Comparison of ENCODE assay signal across 9 cellular contexts in genomic region chr1:11719313-11720032, GRCh38. TPM values are rescaled to one million over a fixed set of nuclear protein-coding genes. Genes with fewer than 3 reads are reported as not detected.
A peak's percentile ranks its signal among the peaks of the same experiment; 100 is the strongest.
DNase-seq lines count a peak whose midpoint lies in the region; ATAC-seq lines count a peak whose summit lies in the region.
"Had no signal": no experiment of that assay in that cellular context is flagged by ENCODE, and none has a peak within 500 bp of the region (broad histone marks: within the 10 kb centered on the region; RNA-seq: fewer than 3 reads in every experiment).

No MANE protein-coding gene starts in this region.

- peaks cover 7 to 17% (median 11%) of the 10 kb centered on the region in 4 donors for H3K4me1 Mint-ChIP-seq in CD4-positive, alpha-beta memory T cell
- H3K4me1 Mint-ChIP-seq in central memory CD8-positive, alpha-beta T cell = peaks cover 12% of the 10 kb centered on the region

- H3K27ac Mint-ChIP-seq in CD4-positive, alpha-beta memory T cell = peak overlapping the region; percentile 58 to 96 (median 91)
- H3K27ac Mint-ChIP-seq in central memory CD8-positive, alpha-beta T cell (ENCODE audit: low read depth) = peak overlapping the region; percentile 86

- POLR2A ChIA-PET in CD4-positive, alpha-beta memory T cell (lab: Charles Lee; ENCODE audit: partially characterized antibody) = interaction anchor here (0.5 to 2.9 kb wide), 27 partner anchors 8 to 681 kb away, joined by 3 to 67 read pairs (median 5); partner anchors contain the start of genes AGTRAP, CLCN6, EXOSC10 and FBXO2

- peak; percentile 82 to 86 (median 84) for DNase-seq in CD4-positive, alpha-beta memory T cell
- peak; percentile 89 for DNase-seq in H7
- peak; percentile 66 for DNase-seq in NCI-H2227 treated with DMSO at 0.1 percent for 48 hours (lab: John Stamatoyannopoulos, UW)
- peak; percentile 89 for DNase-seq in activated CD4-positive, CD25-positive, alpha-beta regulatory T cell treated with anti-CD3 and anti-CD28 coated beads, Interleukin-2, amount 50 U/mL, for 72 hours
- peak; percentile 81 to 90 for DNase-seq in central memory CD8-positive, alpha-beta T cell (ENCODE audit: low spot score in 2 of 2)
- peak; percentile 63 for DNase-seq in kidney tubule cell (ENCODE audit: low spot score)
- DNase-seq in stimulated activated CD4-positive, alpha-beta T cell treated with anti-CD3 and anti-CD28 coated beads, Interleukin-1b, Interleukin-23, amount 100 ng/mL, for 24 hours (ENCODE audit: low read depth in 4 of 4, low spot score in 1 of 4) = peak; percentile 72 to 86 (median 78)
- DNase-seq in NCI-H1048 (lab: John Stamatoyannopoulos, UW) = no peak

- CTCF ChIA-PET in CD4-positive, alpha-beta memory T cell (lab: Charles Lee; ENCODE audit: partially characterized antibody) = interaction anchor here (0.6 to 5.0 kb wide), 21 partner anchors 8 to 682 kb away, joined by 3 to 165 read pairs (median 6); partner anchors contain the start of genes AGTRAP, FBXO2, FBXO6 and MAD2L2

- ATAC-seq in central memory CD8-positive, alpha-beta T cell (replicated peaks; ENCODE audit: extremely low read depth, poor library complexity, severe bottlenecking) = peak; percentile 93

- H3K36me3 ChIP-seq in CD4-positive, alpha-beta memory T cell (ENCODE audit: insufficient read depth, low read length) = no peaks in the 10 kb centered on the region
- peaks cover 4% of the 10 kb centered on the region; the same call in 1 of the 2 replicates for H3K36me3 ChIP-seq in H7 (replicated peaks; ENCODE audit: control insufficient read depth, insufficient read depth, low read length)

- H3K27ac ChIP-seq in CD4-positive, alpha-beta memory T cell (ENCODE audit: low read depth, low read length) = peak overlapping the region; percentile 50

- peaks cover 17% of the 10 kb centered on the region for H3K4me1 ChIP-seq in CD4-positive, alpha-beta memory T cell (ENCODE audit: insufficient read depth, low read length)

- H3K9me3 Mint-ChIP-seq in CD4-positive, alpha-beta memory T cell = peaks cover 0 to 2% (median 0%) of the 10 kb centered on the region in 8 donors
- H3K9me3 Mint-ChIP-seq in central memory CD8-positive, alpha-beta T cell = no peaks in the 10 kb centered on the region

- H3K27me3 ChIP-seq in CD4-positive, alpha-beta memory T cell (ENCODE audit: insufficient read depth, low read length) = no peaks in the 10 kb centered on the region
- no peaks in the 10 kb centered on the region for H3K27me3 ChIP-seq in H7 (ENCODE audit: control insufficient read depth, insufficient read depth, low read length)

- H3K4me3 ChIP-seq in CD4-positive, alpha-beta memory T cell (ENCODE audit: low read length in 2 of 2) = peak overlapping the region; percentile 33 to 51
- H3K4me3 ChIP-seq in H7 (ENCODE audit: insufficient read depth, low read depth, low read length) = peak overlapping the region; percentile 28

- H3K4me3 Mint-ChIP-seq in CD4-positive, alpha-beta memory T cell = peak overlapping the region; percentile 65 to 87 (median 81)
- peak overlapping the region; percentile 70 for H3K4me3 Mint-ChIP-seq in central memory CD8-positive, alpha-beta T cell

- no peaks in the 10 kb centered on the region for H3K27me3 Mint-ChIP-seq in CD4-positive, alpha-beta memory T cell
- no peaks in the 10 kb centered on the region for H3K27me3 Mint-ChIP-seq in central memory CD8-positive, alpha-beta T cell

- intact Hi-C loops in CD4-positive, alpha-beta memory T cell (cut with micrococcal nuclease) = loop anchor here (1.0 to 5.0 kb wide), 9 partner anchors 11 to 682 kb away; partner anchors contain the start of genes AGTRAP, FBXO6 and MAD2L2

- H3K9me3 ChIP-seq in CD4-positive, alpha-beta memory T cell (ENCODE audit: control insufficient read depth in 1 of 2, low read length in 2 of 2) = no peaks in the 10 kb centered on the region

- no peaks in the 10 kb centered on the region for H3K36me3 Mint-ChIP-seq in CD4-positive, alpha-beta memory T cell
- peaks cover 7% of the 10 kb centered on the region for H3K36me3 Mint-ChIP-seq in central memory CD8-positive, alpha-beta T cell (ENCODE audit: insufficient read depth)

RNA-seq across cellular contexts. Expression of gene AGTRAP, which starts 16.5 kb away (rescaled TPM):
- 10 to 100 TPM; 19.0 to 21.7 TPM for total RNA-seq in CD4-positive, alpha-beta memory T cell
- 10 to 100 TPM; 53.4 to 76.9 TPM for polyA plus RNA-seq in CD4-positive, alpha-beta memory T cell
- total RNA-seq in H7 (2014; rRNA removed; shearing (Covaris generic)) = 162 and 166 TPM in 2 replicates

RNA-seq across cellular contexts. Expression of gene DRAXIN, which starts 28.0 kb away (rescaled TPM):
- total RNA-seq in CD4-positive, alpha-beta memory T cell = under 1 TPM; 0.17 to 0.23 TPM
- polyA plus RNA-seq in CD4-positive, alpha-beta memory T cell = under 1 TPM in 1 of 2 donors, not detected in 1; 0.07 TPM
- 52.4 and 60.1 TPM in 2 replicates for total RNA-seq in H7 (2014; rRNA removed; shearing (Covaris generic))

RNA-seq across cellular contexts. Expression of gene MAD2L2, which starts 38.5 kb away (rescaled TPM):
- total RNA-seq in CD4-positive, alpha-beta memory T cell = 10 to 100 TPM; 20.7 to 22.7 TPM
- 10 to 100 TPM; 51.5 to 55.1 TPM for polyA plus RNA-seq in CD4-positive, alpha-beta memory T cell
- 786 and 983 TPM in 2 replicates for total RNA-seq in H7 (2014; rRNA removed; shearing (Covaris generic))

RNA-seq across cellular contexts. Expression of gene C1orf167, which starts 42.5 kb away (rescaled TPM):
- not detected for total RNA-seq in CD4-positive, alpha-beta memory T cell
- polyA plus RNA-seq in CD4-positive, alpha-beta memory T cell = not detected
- total RNA-seq in H7 (2014; rRNA removed; shearing (Covaris generic)) = 0.28 and 1.5 TPM in 2 replicates
- total RNA-seq: activated CD8-positive, alpha-beta memory T cell treated with anti-CD3 and anti-CD28 coated beads for 36 hours had no signal

RNA-seq across cellular contexts. Expression of gene FBXO6, which starts 55.5 kb away (rescaled TPM):
- 1 to 10 TPM; 3.2 to 4.3 TPM for total RNA-seq in CD4-positive, alpha-beta memory T cell
- 10 to 100 TPM in 1 of 2 donors, 1 to 10 TPM in 1; 9.0 to 12.1 TPM for polyA plus RNA-seq in CD4-positive, alpha-beta memory T cell
- total RNA-seq in H7 (2014; rRNA removed; shearing (Covaris generic)) = 1.7 and 3.4 TPM in 2 replicates

Comparison
In these comparisons a context has a peak if more than half of its experiments do, and no peak if none do; other contexts are left out.
1. RNA of gene DRAXIN, which starts 28.0 kb away (total RNA-seq): 52.4 to 60.1 TPM in H7; 0.17 to 0.23 TPM in CD4-positive, alpha-beta memory T cell; every median in the first group is over 10 times any median in the second.
2. RNA of gene MAD2L2, which starts 38.5 kb away (total RNA-seq): 786 to 983 TPM in H7; 20.7 to 22.7 TPM in CD4-positive, alpha-beta memory T cell; every median in the first group is over 10 times any median in the second.